19 cellular contexts compared by ENCODE assay signal in genomic region chr5:6469836-6470235, GRCh38. TPM values are rescaled to one million over a fixed set of nuclear protein-coding genes. Genes with fewer than 3 reads are reported as not detected.
DNase-seq lines count a peak whose midpoint lies in the region; ATAC-seq and TF ChIP-seq lines count a peak whose summit lies in the region.
"Had no signal": no experiment of that assay in that cellular context is flagged by ENCODE, and none has a peak within 500 bp of the region (broad histone marks: within the 10 kb centered on the region; RNA-seq: fewer than 3 reads in every experiment).

No MANE protein-coding gene starts in this region.

- intact Hi-C loops in left ventricle myocardium inferior (cut with micrococcal nuclease) (no loop called here), posterior vena cava (cut with DNase I) (no loop called here)

- H3K27me3 Mint-ChIP-seq in activated CD8-positive, alpha-beta memory T cell treated with anti-CD3 and anti-CD28 coated beads, Interleukin-2, amount 10 ng/mL, durations not matched to agents 7 days and 5 days, result peaks cover 20% of the 10 kb centered on the region

- no peak overlapping the region for H3K4me3 Mint-ChIP-seq in activated CD8-positive, alpha-beta memory T cell treated with anti-CD3 and anti-CD28 coated beads, Interleukin-2, amount 10 ng/mL, durations not matched to agents 7 days and 5 days
- H3K4me3 Mint-ChIP-seq: B cell; CD4-positive, alpha-beta T cell; CD8-positive, alpha-beta T cell had no signal

- no peak overlapping the region for H3K27ac Mint-ChIP-seq in activated CD8-positive, alpha-beta memory T cell treated with anti-CD3 and anti-CD28 coated beads, Interleukin-2, amount 10 ng/mL, durations not matched to agents 7 days and 5 days
- H3K27ac Mint-ChIP-seq: B cell; CD4-positive, alpha-beta T cell; CD8-positive, alpha-beta T cell had no signal

- H3K4me3 ChIP-seq in left ventricle myocardium inferior, result no peak overlapping the region
- no peak overlapping the region for H3K4me3 ChIP-seq in right atrium auricular region
- H3K4me3 ChIP-seq: A549; BLaER1 treated with 17β-estradiol and CSF1 and Interleukin-3, amounts not matched to agents 10 nM and 100 nM had no signal

- H3K36me3 Mint-ChIP-seq in activated CD8-positive, alpha-beta memory T cell treated with anti-CD3 and anti-CD28 coated beads, Interleukin-2, amount 10 ng/mL, durations not matched to agents 7 days and 5 days, result no peaks in the 10 kb centered on the region
- H3K36me3 Mint-ChIP-seq: CD8-positive, alpha-beta T cell had no signal

- H3K27me3 ChIP-seq in left ventricle myocardium inferior (ENCODE audit: low read depth) (peaks cover 6% of the 10 kb centered on the region), right atrium auricular region (no peaks in the 10 kb centered on the region)

- CTCF ChIA-PET in activated CD8-positive, alpha-beta memory T cell treated with anti-CD3 and anti-CD28 coated beads, Interleukin-2, amount 10 ng/mL, durations not matched to agents 7 days and 5 days (lab: Charles Lee), result no interaction called here

- H3K9me3 Mint-ChIP-seq in activated CD8-positive, alpha-beta memory T cell treated with anti-CD3 and anti-CD28 coated beads, Interleukin-2, amount 10 ng/mL, durations not matched to agents 7 days and 5 days (ENCODE audit: low read depth), result no peaks in the 10 kb centered on the region
- H3K9me3 Mint-ChIP-seq: CD4-positive, alpha-beta T cell had no signal

- H3K27ac ChIP-seq in left ventricle myocardium inferior (replicated peaks), result peak overlapping the region; percentile 44
- H3K27ac ChIP-seq in right atrium auricular region, result no peak overlapping the region
- H3K27ac ChIP-seq: 22Rv1; A549; BLaER1 treated with 17β-estradiol and CSF1 and Interleukin-3, amounts not matched to agents 10 nM and 100 nM; C4-2B had no signal

- peaks cover 88% of the 10 kb centered on the region for H3K4me1 ChIP-seq in left ventricle myocardium inferior
- no peaks in the 10 kb centered on the region for H3K4me1 ChIP-seq in right atrium auricular region
- H3K4me1 ChIP-seq: Caco-2 had no signal

- no peaks in the 10 kb centered on the region for H3K4me1 Mint-ChIP-seq in activated CD8-positive, alpha-beta memory T cell treated with anti-CD3 and anti-CD28 coated beads, Interleukin-2, amount 10 ng/mL, durations not matched to agents 7 days and 5 days

- DNase-seq in activated CD8-positive, alpha-beta memory T cell treated with anti-CD3 and anti-CD28 coated beads, Interleukin-2, amount 50 U/mL, for 48 hours, result peak; percentile 6
- no peak for DNase-seq in activated CD8-positive, alpha-beta memory T cell treated with anti-CD3 and anti-CD28 coated beads, Interleukin-2, amount 10 ng/mL, durations not matched to agents 7 days and 5 days
- DNase-seq in left ventricle myocardium inferior, result no peak
- DNase-seq in right atrium auricular region (ENCODE audit: low spot score), result no peak
- peak; percentile 65 for DNase-seq in posterior vena cava (ENCODE audit: low spot score)
- DNase-seq in OCI-M1 (lab: John Stamatoyannopoulos, UW), result no peak
- DNase-seq: AML-193; Caco-2; Calu3; CD4-positive, alpha-beta T cell; CD8-positive, alpha-beta T cell; DMS79 treated with DMSO at 0.1 percent for 48 hours; GF-D8 had no signal

- TF ChIP-seq CTCF in left ventricle myocardium inferior (IDR thresholded peaks at IDR 0.05; ENCODE audit: borderline replicate concordance), result no peak
- TF ChIP-seq CTCF in right atrium auricular region (IDR thresholded peaks at IDR 0.05), result no peak

- no peaks in the 10 kb centered on the region for H3K36me3 ChIP-seq in left ventricle myocardium inferior
- H3K36me3 ChIP-seq in right atrium auricular region, result no peaks in the 10 kb centered on the region
- H3K36me3 ChIP-seq: BLaER1 treated with 17β-estradiol and CSF1 and Interleukin-3, amounts not matched to agents 10 nM and 100 nM had no signal

- no peak for ATAC-seq in activated CD8-positive, alpha-beta memory T cell treated with anti-CD3 and anti-CD28 coated beads, Interleukin-2, amount 10 ng/mL, durations not matched to agents 7 days and 5 days
- no peak for ATAC-seq in HG03039 (IDR thresholded peaks at IDR 0.05; ENCODE audit: unreplicated experiment)
- ATAC-seq: A549; CD8-positive, alpha-beta T cell had no signal

- peaks cover 5% of the 10 kb centered on the region for H3K9me3 ChIP-seq in left ventricle myocardium inferior (replicated peaks)
- H3K9me3 ChIP-seq in right atrium auricular region, result peaks cover 0 to 5% of the 10 kb centered on the region in 2 donors
- H3K9me3 ChIP-seq: A549, Caco-2 had no signal

RNA-seq across cellular contexts. Expression of gene UBE2QL1, which starts 21.2 kb away (rescaled TPM):
- total RNA-seq in activated CD8-positive, alpha-beta memory T cell treated with anti-CD3 and anti-CD28 coated beads, Interleukin-2, amount 10 ng/mL, durations not matched to agents 7 days and 5 days, result under 1 TPM in 1 of 2 experiments, not detected in 1; 0.35 TPM
- total RNA-seq in left ventricle myocardium inferior (25.5 TPM), right atrium auricular region (10 to 100 TPM in 1 of 2 donors, 1 to 10 TPM in 1; 9.1 to 10.8 TPM), posterior vena cava (1 to 10 TPM; 3.3 to 5.8 TPM)
- total RNA-seq: Caco-2, Calu3 had no signal

Comparison
In these comparisons a context has a peak if more than half of its experiments do, and no peak if none do; other contexts are left out.
1. DNase-seq: peak in activated CD8-positive, alpha-beta memory T cell treated with anti-CD3 and anti-CD28 coated beads, Interleukin-2, amount 50 U/mL, for 48 hours (single experiment) and posterior vena cava (single experiment); none in activated CD8-positive, alpha-beta memory T cell treated with anti-CD3 and anti-CD28 coated beads, Interleukin-2, amount 10 ng/mL, durations not matched to agents 7 days and 5 days (single experiment), left ventricle myocardium inferior (single experiment), right atrium auricular region (single experiment) and OCI-M1 (single experiment).